ENCODE assay signal across 8 cellular contexts in genomic region chr3:197713477-197713822, GRCh38. TPM values are rescaled to one million over a fixed set of nuclear protein-coding genes. Genes with fewer than 3 reads are reported as not detected.
DNase-seq lines count a peak whose midpoint lies in the region; ATAC-seq and TF ChIP-seq lines count a peak whose summit lies in the region.

No MANE protein-coding gene starts in this region.

- H3F3A ChIP-seq in smooth muscle cell (ENCODE audit: low read depth), result peaks cover 6% of the 10 kb centered on the region

- DNase-seq in effector memory CD4-positive, alpha-beta T cell, result no peak
- DNase-seq in smooth muscle cell (lab: John Stamatoyannopoulos, UW; ENCODE audit: unreplicated experiment) (no peak), foreskin melanocyte (no peak), ureter (ENCODE audit: low spot score) (no peak), NCI-H2227 treated with DMSO at 0.1 percent for 48 hours (lab: John Stamatoyannopoulos, UW) (no peak), NCI-H524 treated with DMSO at 0.1 percent for 48 hours (lab: John Stamatoyannopoulos, UW) (no peak)

- H3K9ac ChIP-seq in smooth muscle cell (ENCODE audit: low read depth), result peak overlapping the region; percentile 1

- no peak overlapping the region for H2AFZ ChIP-seq in smooth muscle cell (ENCODE audit: low read depth)

- H3K4me2 ChIP-seq in smooth muscle cell, result peak overlapping the region; percentile 78

- no peaks in the 10 kb centered on the region for H4K20me1 ChIP-seq in smooth muscle cell (ENCODE audit: low read depth)

- peak overlapping the region; percentile 40 for H3K4me3 ChIP-seq in effector memory CD4-positive, alpha-beta T cell (ENCODE audit: insufficient read depth, low read depth, low read length, poor library complexity, severe bottlenecking)
- H3K4me3 ChIP-seq in smooth muscle cell, result no peak overlapping the region

- TF ChIP-seq CTCF in smooth muscle cell (IDR thresholded peaks at IDR 0.05; ENCODE audit: borderline replicate concordance, insufficient read depth, poor library complexity, severe bottlenecking), result no peak

- H3K4me1 ChIP-seq in effector memory CD4-positive, alpha-beta T cell (ENCODE audit: control insufficient read depth, insufficient read depth, low read length, poor library complexity, severe bottlenecking), result peaks cover 13% of the 10 kb centered on the region
- no peaks in the 10 kb centered on the region for H3K4me1 ChIP-seq in smooth muscle cell (ENCODE audit: low read depth)

- H3K79me2 ChIP-seq in smooth muscle cell (ENCODE audit: low read depth), result no peaks in the 10 kb centered on the region

- H3K27me3 ChIP-seq in effector memory CD4-positive, alpha-beta T cell (replicated peaks; ENCODE audit: control insufficient read depth, insufficient read depth, low read length, poor library complexity, severe bottlenecking), result no peaks in the 10 kb centered on the region
- H3K27me3 ChIP-seq in smooth muscle cell (ENCODE audit: low read depth), result no peaks in the 10 kb centered on the region

- H3K27ac ChIP-seq in effector memory CD4-positive, alpha-beta T cell (ENCODE audit: insufficient read depth, low read length, poor library complexity, severe bottlenecking), result peak overlapping the region; percentile 82
- peak overlapping the region; percentile 92 for H3K27ac ChIP-seq in smooth muscle cell (ENCODE audit: low read depth)

- peak; percentile 18 for ATAC-seq in GM19397 (IDR thresholded peaks at IDR 0.05; ENCODE audit: unreplicated experiment)
- ATAC-seq in HG03520 (IDR thresholded peaks at IDR 0.05; ENCODE audit: unreplicated experiment), result peak; percentile 6

- 90% methylated on average over 4 of the region's 4 CpGs for WGBS in smooth muscle cell (ENCODE audit: low lambda C conversion rate)

- no peaks in the 10 kb centered on the region for H3K9me3 ChIP-seq in effector memory CD4-positive, alpha-beta T cell (ENCODE audit: control insufficient read depth, low read length)
- no peaks in the 10 kb centered on the region for H3K9me3 ChIP-seq in smooth muscle cell (replicated peaks; ENCODE audit: low read depth)

- H3K36me3 ChIP-seq in effector memory CD4-positive, alpha-beta T cell (ENCODE audit: control insufficient read depth, insufficient read depth, low read length), result peaks cover 10% of the 10 kb centered on the region
- no peaks in the 10 kb centered on the region for H3K36me3 ChIP-seq in smooth muscle cell (ENCODE audit: low read depth)

RNA-seq across cellular contexts. Expression of gene RUBCN, which starts 23.3 kb away (rescaled TPM):
- 6.0 and 7.5 TPM in 2 replicates for total RNA-seq in smooth muscle cell
- 8.3 and 10.5 TPM in 2 replicates for polyA plus RNA-seq in smooth muscle cell
- total RNA-seq in ureter, result 24.5 TPM

RNA-seq across cellular contexts. Expression of gene FYTTD1, which starts 36.2 kb away (rescaled TPM):
- total RNA-seq in smooth muscle cell (32.7 and 78.1 TPM in 2 replicates), ureter (47.9 TPM)
- polyA plus RNA-seq in smooth muscle cell, result 33.2 and 40.7 TPM in 2 replicates
